Comparison of ENCODE assay signal across 10 cellular contexts in the genomic region with DNA sequence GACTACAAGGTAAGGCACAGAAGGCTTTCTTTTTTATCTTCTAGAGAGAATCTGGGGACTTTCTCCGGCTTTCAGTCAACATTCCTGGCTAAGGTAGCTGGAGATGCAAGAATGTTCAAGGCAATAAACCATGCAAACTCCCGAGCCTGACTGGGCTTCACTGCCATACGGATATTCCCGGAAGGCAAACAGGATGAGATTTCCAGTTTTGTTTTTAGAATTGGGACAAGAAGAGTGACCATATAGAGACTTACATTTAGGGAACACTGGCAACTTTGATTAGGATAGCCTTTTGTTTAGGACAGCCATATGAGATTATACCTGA. TPM values are rescaled to one million over a fixed set of nuclear protein-coding genes. Genes with fewer than 3 reads are reported as not detected.
DNase-seq lines count a peak whose midpoint lies in the region; ATAC-seq, FAIRE-seq and TF ChIP-seq lines count a peak whose summit lies in the region.
"Had no signal": no experiment of that assay in that cellular context is flagged by ENCODE, and none has a peak within 500 bp of the region (broad histone marks: within the 10 kb centered on the region; RNA-seq: fewer than 3 reads in every experiment).

No MANE protein-coding gene starts in this region.

- intact Hi-C loops in heart left ventricle (cut with DNase I): loop anchor here (1.0 to 10.0 kb wide), 15 partner anchors 48 to 385 kb away; no protein-coding TSS in a partner anchor

- no peak overlapping the region for H4K91ac ChIP-seq in neuronal stem cell (ENCODE audit: low read depth, low read length, poor library complexity)

- H3K27ac ChIP-seq in A549 (peak overlapping the region; percentile 60 to 80), VCaP (peak overlapping the region; percentile 75), heart left ventricle (peak overlapping the region; percentile 81 to 92 (median 88)), neuronal stem cell (replicated peaks; ENCODE audit: low read length) (peak overlapping the region; percentile 77)

- H3K4me3 ChIP-seq in A549 (peak overlapping the region; percentile 48), heart left ventricle (peak overlapping the region; percentile 36 to 75 (median 66)), neuronal stem cell (ENCODE audit: low read length in 2 of 2) (peak overlapping the region; percentile 51 to 79)

- no peak overlapping the region for H2BK5ac ChIP-seq in neuronal stem cell (ENCODE audit: low read length)

- H3K14ac ChIP-seq in neuronal stem cell (ENCODE audit: low read length): no peak overlapping the region

- 3% methylated on average over 4 of the region's 4 CpGs for WGBS in A549 (ENCODE audit: missing lambda C conversion rate)
- WGBS in heart left ventricle, 4 donors: 0 to 11% (median 3%) methylated on average over 4 of the region's 4 CpGs
- WGBS in neuronal stem cell (ENCODE audit: extremely low coverage in 2 of 2, insufficient read length in 2 of 2, insufficient replicate concordance in 1 of 2), 2 donors: no CpG with 5 or more reads among the region's 4 CpGs

- H3K27me3 ChIP-seq in heart left ventricle (no peaks in the 10 kb centered on the region), neuronal stem cell (ENCODE audit: control insufficient read depth in 3 of 3, insufficient read depth in 3 of 3, low read depth in 1 of 3, low read length in 3 of 3) (no peaks in the 10 kb centered on the region)

- H4K8ac ChIP-seq in neuronal stem cell (ENCODE audit: low read depth, low read length): no peak overlapping the region

- no peak overlapping the region for H3K18ac ChIP-seq in neuronal stem cell (ENCODE audit: low read length)

- H3K23ac ChIP-seq in neuronal stem cell (ENCODE audit: low read depth, low read length, poor library complexity): no peak overlapping the region

- DNase-seq in A549 (ENCODE audit: low read depth in 1 of 2, low spot score in 1 of 2) (no peak), heart left ventricle (no peak), neuronal stem cell (ENCODE audit: low spot score) (no peak), COLO668 (lab: John Stamatoyannopoulos, UW; ENCODE audit: unreplicated experiment) (no peak), COLO829 (ENCODE audit: low spot score) (no peak), SIG-M5 (lab: John Stamatoyannopoulos, UW) (no peak)
- DNase-seq: activated naive CD8-positive, alpha-beta T cell treated with anti-CD3 and anti-CD28 coated beads, Interleukin-2, amount 10 ng/mL, durations not matched to agents 7 days and 5 days; NCI-H1694 treated with DMSO at 0.1 percent for 48 hours had no signal

- TF ChIP-seq EP300 in A549 (IDR thresholded peaks at IDR 0.05): no peak

- no peak for TF ChIP-seq RAD21 in A549 (conservative IDR thresholded peaks at IDR 0.05 in 1 of 2, IDR thresholded peaks at IDR 0.05 in 1 of 2)

- TF ChIP-seq POLR2A in A549 (IDR thresholded peaks at IDR 0.05; ENCODE audit: low read length) (no peak), heart left ventricle (IDR thresholded peaks at IDR 0.05) (no peak)

- H3K4me2 ChIP-seq in A549: peak overlapping the region; percentile 72
- peak overlapping the region; percentile 59 for H3K4me2 ChIP-seq in neuronal stem cell (ENCODE audit: insufficient read depth, low read length, poor library complexity, severe bottlenecking)

- no peak overlapping the region for H3K4ac ChIP-seq in neuronal stem cell (ENCODE audit: low read length)

- H3K4me1 ChIP-seq in A549 (peaks cover 30% of the 10 kb centered on the region), heart left ventricle (peaks cover 0 to 58% (median 36%) of the 10 kb centered on the region in 12 donors), neuronal stem cell (ENCODE audit: control insufficient read depth in 2 of 2, insufficient read depth in 1 of 2, low read depth in 1 of 2, low read length in 2 of 2) (peaks cover 9 to 34% of the 10 kb centered on the region in 2 donors)

- H2AFZ ChIP-seq in neuronal stem cell (ENCODE audit: low read length): peak overlapping the region; percentile 86

- no peak overlapping the region for H3K9ac ChIP-seq in neuronal stem cell (ENCODE audit: low read depth, low read length, poor library complexity)

- CTCF ChIA-PET in A549 (lab: Yijun Ruan, JAX): interaction anchor here (0.7 to 1.0 kb wide), 3 partner anchors 90 to 266 kb away, joined by 3 to 5 read pairs (median 3); no protein-coding TSS in a partner anchor

- no peak overlapping the region for H2AK5ac ChIP-seq in neuronal stem cell (ENCODE audit: low read depth, low read length)

- POLR2A ChIA-PET in A549 (lab: Yijun Ruan, JAX): interaction anchor here (1.4 kb wide), 1 partner anchor 111 kb away, joined by 3 read pairs; no protein-coding TSS in a partner anchor

- no peaks in the 10 kb centered on the region for H3K79me1 ChIP-seq in neuronal stem cell (ENCODE audit: low read depth, low read length)

- no peak overlapping the region for H2BK120ac ChIP-seq in neuronal stem cell (ENCODE audit: low read depth, low read length)

- no peak for FAIRE-seq in A549 (lab: Jason Lieb, UNC)

- H3K9me3 ChIP-seq in A549: no peaks in the 10 kb centered on the region
- H3K9me3 ChIP-seq in heart left ventricle: no peaks in the 10 kb centered on the region
- no peaks in the 10 kb centered on the region for H3K9me3 ChIP-seq in neuronal stem cell (replicated peaks in 1 of 2; ENCODE audit: control insufficient read depth in 2 of 2, insufficient read depth in 1 of 2, low read depth in 1 of 2, low read length in 2 of 2)

- peak; percentile 51 to 66; a peak in 5 of 6 replicates for ATAC-seq in A549
- ATAC-seq in heart left ventricle: peak; percentile 3 to 28 (median 10)
- no peak for ATAC-seq in HG03159 (IDR thresholded peaks at IDR 0.05; ENCODE audit: unreplicated experiment)

- H2BK12ac ChIP-seq in neuronal stem cell (ENCODE audit: low read length): no peak overlapping the region

- H2BK15ac ChIP-seq in neuronal stem cell (ENCODE audit: low read length): no peak overlapping the region

- no peak for TF ChIP-seq CTCF in A549 (IDR thresholded peaks at IDR 0.05)
- TF ChIP-seq CTCF in VCaP (conservative IDR thresholded peaks at IDR 0.05): no peak
- TF ChIP-seq CTCF in heart left ventricle (IDR thresholded peaks at IDR 0.05): no peak

- H3K36me3 ChIP-seq in heart left ventricle: peaks cover 0 to 12% (median 0%) of the 10 kb centered on the region in 9 donors
- H3K36me3 ChIP-seq in neuronal stem cell (replicated peaks in 1 of 2; ENCODE audit: control insufficient read depth in 2 of 2, insufficient read depth in 2 of 2, low read length in 2 of 2): peaks cover 0 to 2% of the 10 kb centered on the region in 2 donors

TF ChIP-seq in A549, 52 proteins besides CTCF, POLR2A, EP300 and RAD21 (continues in another document):
- TF ChIP-seq, protein P1, sequence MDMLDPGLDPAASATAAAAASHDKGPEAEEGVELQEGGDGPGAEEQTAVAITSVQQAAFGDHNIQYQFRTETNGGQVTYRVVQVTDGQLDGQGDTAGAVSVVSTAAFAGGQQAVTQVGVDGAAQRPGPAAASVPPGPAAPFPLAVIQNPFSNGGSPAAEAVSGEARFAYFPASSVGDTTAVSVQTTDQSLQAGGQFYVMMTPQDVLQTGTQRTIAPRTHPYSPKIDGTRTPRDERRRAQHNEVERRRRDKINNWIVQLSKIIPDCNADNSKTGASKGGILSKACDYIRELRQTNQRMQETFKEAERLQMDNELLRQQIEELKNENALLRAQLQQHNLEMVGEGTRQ (IDR thresholded peaks at IDR 0.05): no peak
- TF ChIP-seq CBX2 (IDR thresholded peaks at IDR 0.05; ENCODE audit: borderline replicate concordance, low read depth): no peak
- no peak for TF ChIP-seq MAFK (IDR thresholded peaks at IDR 0.05; ENCODE audit: partially characterized antibody)
- TF ChIP-seq NR3C1 (IDR thresholded peaks at IDR 0.05): no peak
- TF ChIP-seq EHF (CRISPR knock-in tag; IDR thresholded peaks at IDR 0.05): no peak
- TF ChIP-seq NFE2L2 (conservative IDR thresholded peaks at IDR 0.05; ENCODE audit: low read length): no peak
- TF ChIP-seq, protein P2, sequence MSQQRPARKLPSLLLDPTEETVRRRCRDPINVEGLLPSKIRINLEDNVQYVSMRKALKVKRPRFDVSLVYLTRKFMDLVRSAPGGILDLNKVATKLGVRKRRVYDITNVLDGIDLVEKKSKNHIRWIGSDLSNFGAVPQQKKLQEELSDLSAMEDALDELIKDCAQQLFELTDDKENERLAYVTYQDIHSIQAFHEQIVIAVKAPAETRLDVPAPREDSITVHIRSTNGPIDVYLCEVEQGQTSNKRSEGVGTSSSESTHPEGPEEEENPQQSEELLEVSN (IDR thresholded peaks at IDR 0.05; ENCODE audit: borderline replicate concordance, low read depth): no peak
- no peak for TF ChIP-seq PHF8 (IDR thresholded peaks at IDR 0.05; ENCODE audit: borderline replicate concordance, low read depth)
- TF ChIP-seq SREBF2 (IDR thresholded peaks at IDR 0.05): no peak
- TF ChIP-seq KDM1A (IDR thresholded peaks at IDR 0.05; ENCODE audit: low read depth): no peak

RNA-seq across cellular contexts. Expression of a gene that starts 0.3 kb away (rescaled TPM):
- polyA plus RNA-seq in A549 (2011; rRNA removed) (104 and 136 TPM in 2 replicates), A549 (2017; fragmentation: RNase III; extraction: RNeasy Plus Mini Kit Qiagen cat#74134 plus additional on column Dnase treatment) (144 to 165 TPM (median 150 TPM) in 3 replicates), heart left ventricle (100 to 1,000 TPM in 1 of 2 donors, 10 to 100 TPM in 1; 95.1 to 104 TPM)
- 39.5 and 44.3 TPM in 2 replicates for polyA plus RNA-seq in A549 (2012; cell fraction: cytosol; rRNA removed)
- polyA plus RNA-seq in A549 (2012; cell fraction: nucleus; rRNA removed): 44.5 and 47.1 TPM in 2 replicates
- polyA minus RNA-seq in A549 (2011; rRNA and poly(A)+ RNA removed): 59.6 and 60.3 TPM in 2 replicates
- 100 to 1,000 TPM in 8 of 9 donors, 10 to 100 TPM in 1; 89.6 to 186 (median 130) TPM for total RNA-seq in heart left ventricle
- 98.6 TPM for polyA plus RNA-seq in neuronal stem cell (2013, experiment 1 of 2)
- 99.2 TPM for polyA plus RNA-seq in neuronal stem cell (2013, experiment 2 of 2)
- total RNA-seq: activated naive CD8-positive, alpha-beta T cell treated with anti-CD3 and anti-CD28 coated beads, Interleukin-2, amount 10 ng/mL, durations not matched to agents 7 days and 5 days had no signal
